10 cellular contexts compared by ENCODE assay signal in the genomic region with DNA sequence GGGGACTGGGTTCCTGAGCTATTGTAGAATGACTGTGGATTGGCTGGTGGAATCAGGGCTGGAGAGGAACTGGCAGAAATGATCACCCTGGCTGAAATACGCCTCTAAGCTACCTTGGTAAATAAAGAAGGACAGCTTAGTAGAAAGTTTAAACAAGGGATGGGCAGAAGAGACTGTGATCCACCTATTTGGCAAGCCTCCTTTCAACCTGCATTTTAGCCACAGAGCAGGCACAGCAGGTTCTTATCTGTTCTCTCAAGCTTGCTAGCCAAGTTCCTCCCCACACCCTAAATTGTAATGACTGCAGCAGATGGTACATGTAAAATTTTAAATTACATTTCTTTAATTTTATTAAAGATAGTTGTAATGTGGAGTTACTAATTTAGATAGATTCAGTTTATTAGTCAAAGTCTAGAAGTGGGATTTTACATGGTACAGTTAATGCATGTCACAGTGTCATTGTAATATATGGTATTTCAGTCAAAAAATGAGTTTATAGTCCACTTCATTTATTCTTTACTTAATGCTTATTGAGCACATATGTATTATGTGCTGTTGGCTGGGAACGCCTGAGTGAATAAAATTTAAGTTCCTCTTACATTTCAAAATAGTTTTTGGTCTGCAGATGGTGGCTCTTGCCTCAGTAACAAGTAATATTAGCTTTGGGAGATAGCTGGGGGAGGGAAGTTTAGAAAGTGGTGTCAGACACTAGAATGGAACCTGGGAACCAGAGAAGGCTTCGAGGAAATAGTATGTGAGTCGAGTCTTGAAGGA. TPM values are rescaled to one million over a fixed set of nuclear protein-coding genes. Genes with fewer than 3 reads are reported as not detected.
DNase-seq lines count a peak whose midpoint lies in the region; ATAC-seq and TF ChIP-seq lines count a peak whose summit lies in the region.
"Had no signal": no experiment of that assay in that cellular context is flagged by ENCODE, and none has a peak within 500 bp of the region (broad histone marks: within the 10 kb centered on the region; RNA-seq: fewer than 3 reads in every experiment).

No MANE protein-coding gene starts in this region.

- peaks cover 0 to 2% (median 0%) of the 10 kb centered on the region in 7 donors for H3K9me3 Mint-ChIP-seq in naive B cell
- no peaks in the 10 kb centered on the region for H3K9me3 Mint-ChIP-seq in activated T-helper 1 cell treated with anti-CD3 and anti-CD28 coated beads, Interleukin-12 subunit alpha, Interleukin-12 subunit beta, Interleukin-2, Interleukin-4 antibody, amounts not matched to agents 30 ng/mL and 10 ng/mL and 1 ng/mL, durations not matched to agents 14 hours and 24 hours and 36 hours
- H3K9me3 Mint-ChIP-seq: IgD-negative memory B cell had no signal

- no peak overlapping the region for H3K4me3 ChIP-seq in heart right ventricle
- peak overlapping the region in 2 of 59 donors; percentile 1 to 13 for H3K4me3 ChIP-seq in dorsolateral prefrontal cortex

- H3K27me3 ChIP-seq in heart right ventricle (no peaks in the 10 kb centered on the region), dorsolateral prefrontal cortex (no peaks in the 10 kb centered on the region)

- TF ChIP-seq CTCF in heart right ventricle (IDR thresholded peaks at IDR 0.05) (no peak), dorsolateral prefrontal cortex (IDR thresholded peaks at IDR 0.05 in 54 of 56, conservative IDR thresholded peaks at IDR 0.05 in 2 of 56; ENCODE audit: low read depth in 1 of 56, partially characterized antibody in 56 of 56) (no peak)

- peaks cover 28 to 42% (median 39%) of the 10 kb centered on the region in 3 donors for H3K4me1 Mint-ChIP-seq in naive B cell
- H3K4me1 Mint-ChIP-seq in activated T-helper 1 cell treated with anti-CD3 and anti-CD28 coated beads, Interleukin-12 subunit alpha, Interleukin-12 subunit beta, Interleukin-2, Interleukin-4 antibody, amounts not matched to agents 30 ng/mL and 10 ng/mL and 1 ng/mL, durations not matched to agents 14 hours and 24 hours and 36 hours (ENCODE audit: low read depth), result no peaks in the 10 kb centered on the region

- peak overlapping the region; percentile 70 to 88 (median 81) for H3K27ac ChIP-seq in heart right ventricle
- peak overlapping the region in 58 of 59 donors; percentile 75 to 98 (median 93) for H3K27ac ChIP-seq in dorsolateral prefrontal cortex

- peak overlapping the region in 4 of 8 donors; percentile 4 to 48 (median 25) for H3K4me3 Mint-ChIP-seq in naive B cell
- no peak overlapping the region for H3K4me3 Mint-ChIP-seq in activated T-helper 1 cell treated with anti-CD3 and anti-CD28 coated beads, Interleukin-12 subunit alpha, Interleukin-12 subunit beta, Interleukin-2, Interleukin-4 antibody, amounts not matched to agents 30 ng/mL and 10 ng/mL and 1 ng/mL, durations not matched to agents 14 hours and 24 hours and 36 hours
- H3K4me3 Mint-ChIP-seq: IgD-negative memory B cell had no signal

- WGBS in heart right ventricle, 2 donors, result 46 to 55% methylated on average over 4 of the region's 4 CpGs

- ATAC-seq in heart right ventricle (peak in 1 of 8 donors; percentile 1), Right ventricle myocardium inferior (no peak), naive B cell (ENCODE audit: low read depth in 2 of 2) (peak; percentile 53 to 63), GM19035 (IDR thresholded peaks at IDR 0.05; ENCODE audit: unreplicated experiment) (no peak)

- H3K9me3 ChIP-seq in heart right ventricle, result peaks cover 0 to 6% (median 0%) of the 10 kb centered on the region in 11 donors

- intact Hi-C loops in heart right ventricle (cut with DNase I), result no loop called here
- intact Hi-C loops in Right ventricle myocardium inferior (cut with DNase I), result no loop called here
- intact Hi-C loops in dorsolateral prefrontal cortex (cut with DNase I), result no loop called here
- intact Hi-C loops in activated T-helper 1 cell treated with anti-CD3 and anti-CD28 coated beads, Interleukin-12 subunit alpha, Interleukin-12 subunit beta, Interleukin-2, Interleukin-4 antibody, amounts not matched to agents 30 ng/mL and 10 ng/mL and 1 ng/mL, durations not matched to agents 14 hours and 24 hours and 36 hours (cut with micrococcal nuclease), result no loop called here

- H3K36me3 ChIP-seq in heart right ventricle, result no peaks in the 10 kb centered on the region

- H3K27ac Mint-ChIP-seq in naive B cell, result peak overlapping the region; percentile 21 to 86 (median 54)
- H3K27ac Mint-ChIP-seq in activated T-helper 1 cell treated with anti-CD3 and anti-CD28 coated beads, Interleukin-12 subunit alpha, Interleukin-12 subunit beta, Interleukin-2, Interleukin-4 antibody, amounts not matched to agents 30 ng/mL and 10 ng/mL and 1 ng/mL, durations not matched to agents 14 hours and 24 hours and 36 hours, result no peak overlapping the region

- peaks cover 31 to 80% (median 69%) of the 10 kb centered on the region in 9 donors for H3K4me1 ChIP-seq in heart right ventricle

- peaks cover 0 to 4% of the 10 kb centered on the region in 2 donors for H3K36me3 Mint-ChIP-seq in naive B cell
- H3K36me3 Mint-ChIP-seq in activated T-helper 1 cell treated with anti-CD3 and anti-CD28 coated beads, Interleukin-12 subunit alpha, Interleukin-12 subunit beta, Interleukin-2, Interleukin-4 antibody, amounts not matched to agents 30 ng/mL and 10 ng/mL and 1 ng/mL, durations not matched to agents 14 hours and 24 hours and 36 hours (ENCODE audit: low read depth), result no peaks in the 10 kb centered on the region

- peaks cover 0 to 4% (median 0%) of the 10 kb centered on the region in 3 donors for H3K27me3 Mint-ChIP-seq in naive B cell
- H3K27me3 Mint-ChIP-seq in activated T-helper 1 cell treated with anti-CD3 and anti-CD28 coated beads, Interleukin-12 subunit alpha, Interleukin-12 subunit beta, Interleukin-2, Interleukin-4 antibody, amounts not matched to agents 30 ng/mL and 10 ng/mL and 1 ng/mL, durations not matched to agents 14 hours and 24 hours and 36 hours (ENCODE audit: insufficient read depth), result peaks cover 18% of the 10 kb centered on the region
- H3K27me3 Mint-ChIP-seq: IgD-negative memory B cell had no signal

- DNase-seq in heart right ventricle (no peak), Right ventricle myocardium inferior (ENCODE audit: missing footprints) (no peak), dorsolateral prefrontal cortex (peak in 1 of 10 donors; percentile 58), naive B cell (no peak), NCI-H2227 treated with DMSO at 0.1 percent for 48 hours (lab: John Stamatoyannopoulos, UW) (no peak)
- DNase-seq in activated CD8-positive, alpha-beta memory T cell treated with anti-CD3 and anti-CD28 coated beads, Interleukin-2, amount 50 U/mL, for 4 hours, result no peak
- no peak for DNase-seq in activated T-helper 1 cell treated with anti-CD3 and anti-CD28 coated beads, Interleukin-12 subunit alpha, Interleukin-12 subunit beta, Interleukin-2, Interleukin-4 antibody, amounts not matched to agents 30 ng/mL and 10 ng/mL and 1 ng/mL, durations not matched to agents 14 hours and 24 hours and 36 hours (ENCODE audit: low spot score)
- DNase-seq: T-helper 2 cell had no signal

RNA-seq across cellular contexts. Expression of gene EPN2, which starts 11.2 kb away (rescaled TPM):
- total RNA-seq in heart right ventricle, result 10 to 100 TPM; 42.7 to 83.1 (median 58.8) TPM
- polyA plus RNA-seq in heart right ventricle, result 10 to 100 TPM; 20.0 to 27.9 TPM
- total RNA-seq in Right ventricle myocardium inferior, result 85.5 TPM
- total RNA-seq in dorsolateral prefrontal cortex, result 100 to 1,000 TPM in 118 of 120 experiments, 10 to 100 TPM in 2; 94.3 to 278 (median 148) TPM
- polyA plus RNA-seq in naive B cell (ENCODE audit: low read depth in 6 of 6), result 10 to 100 TPM in 5 of 6 donors, 1 to 10 TPM in 1; 9.8 to 35.0 (median 28.9) TPM
- 7.0 and 9.3 TPM in 2 replicates for total RNA-seq in activated T-helper 1 cell treated with anti-CD3 and anti-CD28 coated beads, Interleukin-12 subunit alpha, Interleukin-12 subunit beta, Interleukin-2, Interleukin-4 antibody, amounts not matched to agents 30 ng/mL and 10 ng/mL and 1 ng/mL, durations not matched to agents 14 hours and 24 hours and 36 hours

Comparison
In these comparisons a context has a peak if more than half of its experiments do, and no peak if none do; other contexts are left out.
1. ATAC-seq: peak in naive B cell (2 of 2); none in Right ventricle myocardium inferior (single experiment) and GM19035 (single experiment).